ENCODE assay signal across 1 cellular context in the genomic region with DNA sequence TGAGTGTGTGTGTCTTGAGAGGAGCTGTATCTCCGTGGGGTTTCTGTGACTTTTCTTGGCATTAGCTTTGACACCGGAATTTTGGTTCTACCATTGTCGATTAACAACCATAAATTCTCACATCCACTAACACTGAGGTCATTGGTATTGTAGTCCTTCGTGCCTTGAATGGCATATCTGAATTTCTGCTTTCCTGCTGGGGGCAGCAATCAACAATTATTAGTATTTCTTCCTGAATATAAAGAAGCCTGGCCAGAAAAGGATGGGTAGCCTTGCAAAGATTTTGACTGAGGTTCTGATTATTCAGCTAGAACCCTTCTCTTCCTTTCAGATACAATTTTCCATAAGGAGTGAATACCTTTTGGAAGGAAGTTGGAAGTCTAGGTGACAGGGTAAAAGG.
TF ChIP-seq lines count a peak whose summit lies in the region.

No MANE protein-coding gene starts in this region.

TF ChIP-seq in HCT116, 20 proteins besides CTCF, POLR2A, EP300 and RAD21 (continued from another document):
- TF ChIP-seq ZBTB33 (IDR thresholded peaks at IDR 0.05; ENCODE audit: extremely low read depth, insufficient replicate concordance, low read length): no peak
- no peak for TF ChIP-seq JUND (IDR thresholded peaks at IDR 0.05)
- TF ChIP-seq, protein P1, sequence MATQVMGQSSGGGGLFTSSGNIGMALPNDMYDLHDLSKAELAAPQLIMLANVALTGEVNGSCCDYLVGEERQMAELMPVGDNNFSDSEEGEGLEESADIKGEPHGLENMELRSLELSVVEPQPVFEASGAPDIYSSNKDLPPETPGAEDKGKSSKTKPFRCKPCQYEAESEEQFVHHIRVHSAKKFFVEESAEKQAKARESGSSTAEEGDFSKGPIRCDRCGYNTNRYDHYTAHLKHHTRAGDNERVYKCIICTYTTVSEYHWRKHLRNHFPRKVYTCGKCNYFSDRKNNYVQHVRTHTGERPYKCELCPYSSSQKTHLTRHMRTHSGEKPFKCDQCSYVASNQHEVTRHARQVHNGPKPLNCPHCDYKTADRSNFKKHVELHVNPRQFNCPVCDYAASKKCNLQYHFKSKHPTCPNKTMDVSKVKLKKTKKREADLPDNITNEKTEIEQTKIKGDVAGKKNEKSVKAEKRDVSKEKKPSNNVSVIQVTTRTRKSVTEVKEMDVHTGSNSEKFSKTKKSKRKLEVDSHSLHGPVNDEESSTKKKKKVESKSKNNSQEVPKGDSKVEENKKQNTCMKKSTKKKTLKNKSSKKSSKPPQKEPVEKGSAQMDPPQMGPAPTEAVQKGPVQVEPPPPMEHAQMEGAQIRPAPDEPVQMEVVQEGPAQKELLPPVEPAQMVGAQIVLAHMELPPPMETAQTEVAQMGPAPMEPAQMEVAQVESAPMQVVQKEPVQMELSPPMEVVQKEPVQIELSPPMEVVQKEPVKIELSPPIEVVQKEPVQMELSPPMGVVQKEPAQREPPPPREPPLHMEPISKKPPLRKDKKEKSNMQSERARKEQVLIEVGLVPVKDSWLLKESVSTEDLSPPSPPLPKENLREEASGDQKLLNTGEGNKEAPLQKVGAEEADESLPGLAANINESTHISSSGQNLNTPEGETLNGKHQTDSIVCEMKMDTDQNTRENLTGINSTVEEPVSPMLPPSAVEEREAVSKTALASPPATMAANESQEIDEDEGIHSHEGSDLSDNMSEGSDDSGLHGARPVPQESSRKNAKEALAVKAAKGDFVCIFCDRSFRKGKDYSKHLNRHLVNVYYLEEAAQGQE (IDR thresholded peaks at IDR 0.05; ENCODE audit: low read depth): no peak
- no peak for TF ChIP-seq EZH2 (IDR thresholded peaks at IDR 0.05)
- no peak for TF ChIP-seq POLR2AphosphoS5 (IDR thresholded peaks at IDR 0.05; ENCODE audit: low read depth, low read length)
- no peak for TF ChIP-seq ZNF274 (IDR thresholded peaks at IDR 0.05; ENCODE audit: low read depth, low read length)
- TF ChIP-seq ELF1 (IDR thresholded peaks at IDR 0.05; ENCODE audit: borderline replicate concordance, low read depth): no peak
- no peak for TF ChIP-seq FOSL1 (IDR thresholded peaks at IDR 0.05; ENCODE audit: low read depth)
